8 cellular contexts compared by ENCODE assay signal in the genomic region with DNA sequence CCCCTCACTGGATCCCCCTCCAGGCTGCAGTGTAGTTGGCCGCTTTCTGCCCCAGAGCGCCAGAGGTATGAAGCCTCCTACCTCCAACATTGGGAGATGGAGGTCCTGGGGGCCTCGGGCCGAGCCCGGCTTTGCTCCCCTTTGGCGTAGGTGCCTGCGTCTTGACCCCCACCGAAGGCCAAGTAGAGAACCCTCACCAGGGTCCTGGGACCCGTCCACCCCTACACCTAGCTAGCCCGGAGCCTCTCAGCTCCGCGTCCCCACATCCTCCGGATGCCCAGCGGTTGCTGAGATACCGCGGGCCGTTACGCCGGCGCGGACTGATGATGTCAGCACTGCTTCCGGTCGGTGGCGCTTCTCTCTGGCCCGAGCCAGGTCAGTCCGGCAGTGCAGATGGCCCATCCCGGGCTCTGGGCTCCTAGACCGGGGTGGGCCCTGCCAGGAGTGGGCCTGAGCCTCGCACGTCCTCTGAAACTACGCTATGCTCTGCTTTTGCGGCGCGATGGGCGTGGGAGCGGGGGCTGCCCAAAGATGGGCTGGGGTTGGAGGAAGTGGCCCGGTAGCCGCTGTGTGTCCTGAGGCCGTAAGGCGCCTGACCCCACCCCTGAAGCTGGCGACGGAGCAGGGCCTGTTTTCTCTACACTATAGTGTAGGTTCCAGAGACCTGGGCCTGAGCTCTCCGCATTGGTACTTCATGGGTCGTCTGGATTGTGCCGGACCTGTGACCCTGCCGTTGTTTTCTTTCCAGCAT. TPM values are rescaled to one million over a fixed set of nuclear protein-coding genes. Genes with fewer than 3 reads are reported as not detected.
A peak's percentile ranks its signal among the peaks of the same experiment; 100 is the strongest.
DNase-seq lines count a peak whose midpoint lies in the region; ATAC-seq, FAIRE-seq and TF ChIP-seq lines count a peak whose summit lies in the region.

A gene (minus strand): TSS at position 297 of the 751 bp plus-strand sequence. CDS start 1,871 bp downstream, outside the sequence.
A gene with protein sequence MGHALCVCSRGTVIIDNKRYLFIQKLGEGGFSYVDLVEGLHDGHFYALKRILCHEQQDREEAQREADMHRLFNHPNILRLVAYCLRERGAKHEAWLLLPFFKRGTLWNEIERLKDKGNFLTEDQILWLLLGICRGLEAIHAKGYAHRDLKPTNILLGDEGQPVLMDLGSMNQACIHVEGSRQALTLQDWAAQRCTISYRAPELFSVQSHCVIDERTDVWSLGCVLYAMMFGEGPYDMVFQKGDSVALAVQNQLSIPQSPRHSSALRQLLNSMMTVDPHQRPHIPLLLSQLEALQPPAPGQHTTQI (plus strand): TSS at position 332 of the 751 bp plus-strand sequence. CDS start 521 bp downstream, outside the sequence.

- ATAC-seq in HCT116 (peak; percentile 90), SK-N-SH treated with all-trans-retinoic acid at 6 μM for 48 hours (peak; percentile 94), Right ventricle myocardium inferior (peak; percentile 93), pancreas (peak; percentile 79 to 88 (median 82))
- peak; percentile 64 for ATAC-seq in activated naive CD8-positive, alpha-beta T cell treated with anti-CD3 and anti-CD28 coated beads, Interleukin-2, amount 10 ng/mL, durations not matched to agents 7 days and 5 days (ENCODE audit: low read depth)

- TF ChIP-seq RAD21 in HCT116 (IDR thresholded peaks at IDR 0.05; ENCODE audit: low read depth), result no peak

- POLR2A ChIA-PET in HCT116 (lab: Charles Lee), result interaction anchor here (0.8 to 2.5 kb wide), 4 partner anchors 9 to 29 kb away, joined by 3 to 8 read pairs (median 7); a partner anchor contains a TSS
- POLR2A ChIA-PET in activated naive CD8-positive, alpha-beta T cell treated with anti-CD3 and anti-CD28 coated beads, Interleukin-2, amount 10 ng/mL, durations not matched to agents 7 days and 5 days (lab: Charles Lee), result interaction anchor here (0.5 to 2.9 kb wide), 20 partner anchors 8 to 120 kb away, joined by 3 to 38 read pairs (median 5); a partner anchor contains a TSS

- H4K20me1 ChIP-seq in HCT116 (ENCODE audit: insufficient read depth), result no peaks in the 10 kb centered on the region
- H4K20me1 ChIP-seq in MM.1S (ENCODE audit: insufficient read depth, low read length), result no peaks in the 10 kb centered on the region

- DNase-seq in HCT116 (ENCODE audit: low read depth, low spot score) (peak; percentile 83), MM.1S (peak; percentile 95), Right ventricle myocardium inferior (ENCODE audit: missing footprints) (peak; percentile 96), pancreas (peak; percentile 89 to 98 (median 93))
- peak; percentile 96 for DNase-seq in activated naive CD8-positive, alpha-beta T cell treated with anti-CD3 and anti-CD28 coated beads, Interleukin-2, amount 10 ng/mL, durations not matched to agents 7 days and 5 days

- H3F3A ChIP-seq in MM.1S (ENCODE audit: insufficient read depth, low read length), result peaks cover 29% of the 10 kb centered on the region

- no peak for FAIRE-seq in pancreas (lab: Jason Lieb, UNC)

- H3K27ac ChIP-seq in HCT116 (ENCODE audit: low read depth, low read length) (peak within 1 kb of the TSS; percentile 79), MM.1S (ENCODE audit: low read length) (peak within 1 kb of the TSS; percentile 62; the same call in 1 of the 2 replicates), pancreas (peak within 1 kb of the TSS; percentile 78 to 92 (median 85)), thymus (ENCODE audit: low read depth) (peak within 1 kb of the TSS; percentile 96)

- peaks cover 0 to 5% of the 10 kb centered on the region in 2 experiments; a peak in 2 of 4 replicates for H3K36me3 ChIP-seq in HCT116 (ENCODE audit: control insufficient read depth in 1 of 2, insufficient read depth in 2 of 2, low read length in 2 of 2)
- H3K36me3 ChIP-seq in MM.1S (replicated peaks; ENCODE audit: insufficient read depth, low read length), result 0 out of 2 replicates have a peak, but pooled peaks cover 1% of the 10 kb centered on the region
- peaks cover 0 to 1% (median 0%) of the 10 kb centered on the region in 3 donors for H3K36me3 ChIP-seq in pancreas
- H3K36me3 ChIP-seq in thymus (ENCODE audit: control insufficient read depth, insufficient read depth), result peaks cover 12% of the 10 kb centered on the region

- RAD21 ChIA-PET in HCT116 (lab: Charles Lee; ENCODE audit: low non-redundant PET in 1 of 2, low total read pairs in 2 of 2, uncharacterized antibody in 2 of 2, unreplicated experiment in 2 of 2), result no interaction called here

- H3K4me3 Mint-ChIP-seq in activated naive CD8-positive, alpha-beta T cell treated with anti-CD3 and anti-CD28 coated beads, Interleukin-2, amount 10 ng/mL, durations not matched to agents 7 days and 5 days, result peak within 1 kb of the TSS; percentile 99

- H3K4me2 ChIP-seq in HCT116 (ENCODE audit: low read length) (peak within 1 kb of the TSS; percentile 87), MM.1S (ENCODE audit: low read depth, low read length) (peak within 1 kb of the TSS; percentile 94)

- H2AFZ ChIP-seq in HCT116 (ENCODE audit: low read depth, low read length, poor library complexity, severe bottlenecking), result peak within 1 kb of the TSS; percentile 17
- H2AFZ ChIP-seq in MM.1S (ENCODE audit: low read length), result peak within 1 kb of the TSS; percentile 57

- peaks cover 27 to 39% of the 10 kb centered on the region in 2 experiments for H3K4me1 ChIP-seq in HCT116 (ENCODE audit: control insufficient read depth in 1 of 2, insufficient read depth in 2 of 2, low read length in 2 of 2)
- peaks cover 44% of the 10 kb centered on the region for H3K4me1 ChIP-seq in MM.1S (ENCODE audit: low read length)
- H3K4me1 ChIP-seq in pancreas, result peaks cover 17 to 45% (median 22%) of the 10 kb centered on the region in 3 donors
- peaks cover 43% of the 10 kb centered on the region for H3K4me1 ChIP-seq in thymus (ENCODE audit: control insufficient read depth, insufficient read depth, low read length)

- H3K79me2 ChIP-seq in HCT116 (ENCODE audit: insufficient read depth, low read length) (peaks cover 14% of the 10 kb centered on the region; the same call in 1 of the 2 replicates), MM.1S (ENCODE audit: low read length) (peaks cover 33% of the 10 kb centered on the region)

- no peaks in the 10 kb centered on the region for H3K27me3 ChIP-seq in HCT116 (ENCODE audit: insufficient read depth, low read length)
- H3K27me3 ChIP-seq in MM.1S (replicated peaks; ENCODE audit: insufficient read depth, low read length), result no peaks in the 10 kb centered on the region
- H3K27me3 ChIP-seq in pancreas, result no peaks in the 10 kb centered on the region
- H3K27me3 ChIP-seq in thymus (ENCODE audit: control insufficient read depth, insufficient read depth), result no peaks in the 10 kb centered on the region

- peak within 1 kb of the TSS; percentile 89 for H3K4me3 ChIP-seq in GM08714 (ENCODE audit: low read length)
- H3K4me3 ChIP-seq in HCT116 (replicated peaks in 1 of 2; ENCODE audit: low read depth in 1 of 2, low read length in 2 of 2), result peak within 1 kb of the TSS; percentile 80 to 96
- peak within 1 kb of the TSS; percentile 89 for H3K4me3 ChIP-seq in MM.1S (ENCODE audit: low read length)
- peak within 1 kb of the TSS; percentile 66 to 81 (median 70) for H3K4me3 ChIP-seq in pancreas
- peak within 1 kb of the TSS; percentile 98 for H3K4me3 ChIP-seq in thymus (ENCODE audit: low read length)

- H3K9me2 ChIP-seq in HCT116 (ENCODE audit: insufficient read depth) (no peaks in the 10 kb centered on the region), MM.1S (replicated peaks; ENCODE audit: insufficient read depth, low read length) (no peaks in the 10 kb centered on the region)

- H3K27ac Mint-ChIP-seq in activated naive CD8-positive, alpha-beta T cell treated with anti-CD3 and anti-CD28 coated beads, Interleukin-2, amount 10 ng/mL, durations not matched to agents 7 days and 5 days, result peak within 1 kb of the TSS; percentile 90

- 0% methylated on average over 42 to 46 of the region's 46 CpGs for WGBS in pancreas, 2 donors
- WGBS in thymus, result under 1% methylated on average over 46 of the region's 46 CpGs

- no peaks in the 10 kb centered on the region for H3K9me3 Mint-ChIP-seq in activated naive CD8-positive, alpha-beta T cell treated with anti-CD3 and anti-CD28 coated beads, Interleukin-2, amount 10 ng/mL, durations not matched to agents 7 days and 5 days

- no peaks in the 10 kb centered on the region for H3K27me3 Mint-ChIP-seq in activated naive CD8-positive, alpha-beta T cell treated with anti-CD3 and anti-CD28 coated beads, Interleukin-2, amount 10 ng/mL, durations not matched to agents 7 days and 5 days

- CTCF ChIA-PET in HCT116 (lab: Charles Lee), result interaction anchor here (0.6 to 2.6 kb wide), 4 partner anchors 34 to 598 kb away, joined by 3 to 19 read pairs (median 3); a partner anchor contains a TSS

- TSS peak; percentile 77 for BruUV-seq in HCT116 (replicated peaks; lab: Mats Ljungman, UMichigan)

- H3K9ac ChIP-seq in HCT116 (ENCODE audit: low read length), result peak within 1 kb of the TSS; percentile 82
- H3K9ac ChIP-seq in MM.1S (ENCODE audit: low read length), result peak within 1 kb of the TSS; percentile 93

- peaks cover 60% of the 10 kb centered on the region for H3K4me1 Mint-ChIP-seq in activated naive CD8-positive, alpha-beta T cell treated with anti-CD3 and anti-CD28 coated beads, Interleukin-2, amount 10 ng/mL, durations not matched to agents 7 days and 5 days

- no peaks in the 10 kb centered on the region for H3K9me3 ChIP-seq in HCT116 (ENCODE audit: control insufficient read depth in 1 of 2, insufficient read depth in 1 of 2, low read depth in 1 of 2, low read length in 2 of 2)
- no peaks in the 10 kb centered on the region for H3K9me3 ChIP-seq in MM.1S (replicated peaks; ENCODE audit: insufficient read depth, low read length)
- no peaks in the 10 kb centered on the region for H3K9me3 ChIP-seq in pancreas
- no peaks in the 10 kb centered on the region for H3K9me3 ChIP-seq in thymus (ENCODE audit: control insufficient read depth)

- H3K36me3 Mint-ChIP-seq in activated naive CD8-positive, alpha-beta T cell treated with anti-CD3 and anti-CD28 coated beads, Interleukin-2, amount 10 ng/mL, durations not matched to agents 7 days and 5 days, result peaks cover 30% of the 10 kb centered on the region

- TF ChIP-seq CTCF in HCT116 (IDR thresholded peaks at IDR 0.05 in 2 of 3, conservative IDR thresholded peaks at IDR 0.05 in 1 of 3; ENCODE audit: borderline replicate concordance in 1 of 3, insufficient read depth in 1 of 3, low read depth in 2 of 3, low read length in 2 of 3) (no peak), MM.1S (IDR thresholded peaks at IDR 0.05; ENCODE audit: low read length) (no peak), pancreas (IDR thresholded peaks at IDR 0.05) (no peak)

- intact Hi-C loops in HCT116 (cut with micrococcal nuclease), result no loop called here
- intact Hi-C loops in Right ventricle myocardium inferior (cut with DNase I), result no loop called here
- intact Hi-C loops in pancreas (cut with DNase I), result no loop called here

- TF ChIP-seq POLR2A in HCT116 (IDR thresholded peaks at IDR 0.05; ENCODE audit: borderline replicate concordance, extremely low read depth, insufficient read depth, insufficient read length), result peak; percentile 72

RNA-seq across cellular contexts. Expression of the first gene that starts in this region (rescaled TPM):
- 6.6 TPM for total RNA-seq in HCT116 (2021; ENCODE audit: unreplicated experiment)
- polyA plus RNA-seq in HCT116 (2012), result 2.4 and 4.6 TPM in 2 replicates
- total RNA-seq in activated naive CD8-positive, alpha-beta T cell treated with anti-CD3 and anti-CD28 coated beads, Interleukin-2, amount 10 ng/mL, durations not matched to agents 7 days and 5 days, result 1 to 10 TPM; 3.3 to 4.1 TPM
- total RNA-seq in Right ventricle myocardium inferior, result 1.8 TPM
- 1 to 10 TPM; 1.8 to 4.1 (median 2.3) TPM for total RNA-seq in pancreas
- polyA plus RNA-seq in pancreas, result 1 to 10 TPM; 4.3 to 6.9 TPM
- 11.3 TPM for polyA plus RNA-seq in thymus

RNA-seq across cellular contexts. Expression of the second gene that starts in this region (rescaled TPM):
- 31.4 TPM for total RNA-seq in HCT116 (2021; ENCODE audit: unreplicated experiment)
- 44.1 and 49.2 TPM in 2 replicates for polyA plus RNA-seq in HCT116 (2012)
- total RNA-seq in activated naive CD8-positive, alpha-beta T cell treated with anti-CD3 and anti-CD28 coated beads, Interleukin-2, amount 10 ng/mL, durations not matched to agents 7 days and 5 days, result 10 to 100 TPM; 34.0 to 36.0 TPM
- total RNA-seq in Right ventricle myocardium inferior, result 17.1 TPM
- total RNA-seq in pancreas, result 10 to 100 TPM; 14.7 to 18.5 (median 16.8) TPM
- polyA plus RNA-seq in pancreas, result 10 to 100 TPM; 17.1 to 28.4 TPM
- polyA plus RNA-seq in thymus, result 55.1 TPM

Comparison
In these comparisons a context has a peak if more than half of its experiments do, and no peak if none do; other contexts are left out.
1. Peak in every context shown above with its lines: DNase-seq, ATAC-seq, H3K4me3 ChIP-seq and H3K27ac ChIP-seq.